1 cellular context compared by ENCODE assay signal in genomic region chr3:151437047-151437446, GRCh38.
A peak's percentile ranks its signal among the peaks of the same experiment; 100 is the strongest.
TF ChIP-seq lines count a peak whose summit lies in the region.

No MANE protein-coding gene starts in this region.

TF ChIP-seq in K562, 482 proteins besides CTCF, POLR2A, EP300 and RAD21:
- TF ChIP-seq ZNF347 (CRISPR knock-in tag; IDR thresholded peaks at IDR 0.05; ENCODE audit: low read depth) (no peak), CREB3 (tag; conservative IDR thresholded peaks at IDR 0.05; ENCODE audit: low read depth) (no peak), KDM5B (IDR thresholded peaks at IDR 0.05; ENCODE audit: insufficient replicate concordance, low read depth, low read length) (no peak), ZNF609 (CRISPR knock-in tag; IDR thresholded peaks at IDR 0.05; ENCODE audit: borderline replicate concordance) (no peak), VEZF1 (CRISPR knock-in tag; IDR thresholded peaks at IDR 0.05) (no peak), PHTF2 (CRISPR knock-in tag; IDR thresholded peaks at IDR 0.05) (no peak), POLR2H (tag; IDR thresholded peaks at IDR 0.05; ENCODE audit: low read depth) (no peak), NFIC (IDR thresholded peaks at IDR 0.05) (peak; percentile 73), ZNF197 (CRISPR knock-in tag; IDR thresholded peaks at IDR 0.05; ENCODE audit: low read depth) (no peak)
